ENCODE assay signal across 1 cellular context in genomic region chr11:1435820-1436467, GRCh38.
TF ChIP-seq lines count a peak whose summit lies in the region.

No MANE protein-coding gene starts in this region.

TF ChIP-seq in HCT116, 20 proteins besides CTCF, POLR2A, EP300 and RAD21 (continued from another document):
- TF ChIP-seq, protein P1, sequence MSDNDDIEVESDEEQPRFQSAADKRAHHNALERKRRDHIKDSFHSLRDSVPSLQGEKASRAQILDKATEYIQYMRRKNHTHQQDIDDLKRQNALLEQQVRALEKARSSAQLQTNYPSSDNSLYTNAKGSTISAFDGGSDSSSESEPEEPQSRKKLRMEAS (IDR thresholded peaks at IDR 0.05), result no peak
